8 cellular contexts compared by ENCODE assay signal in the genomic region with DNA sequence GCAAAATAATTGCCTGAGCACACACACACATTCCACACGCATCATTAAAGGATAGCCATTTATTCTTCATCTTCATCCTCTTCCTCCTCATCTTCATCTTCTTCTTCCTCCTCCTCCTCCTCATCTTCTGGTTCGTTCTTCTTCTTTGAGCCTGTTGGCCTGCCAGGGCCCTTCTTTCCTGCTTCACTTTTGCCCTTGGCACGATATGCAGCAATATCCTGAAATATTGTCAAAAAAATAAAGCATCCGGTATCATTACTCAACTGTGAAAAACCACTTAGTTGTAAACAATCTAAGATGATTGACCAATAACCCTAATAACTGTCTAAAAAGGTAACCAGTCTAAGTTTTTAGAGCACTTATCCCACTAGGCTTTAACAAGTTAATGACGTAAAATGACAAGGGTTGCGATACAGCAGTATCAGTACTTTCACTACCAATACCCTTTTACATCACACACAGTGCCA. TPM values are rescaled to one million over a fixed set of nuclear protein-coding genes. Genes with fewer than 3 reads are reported as not detected.
DNase-seq lines count a peak whose midpoint lies in the region; ATAC-seq and TF ChIP-seq lines count a peak whose summit lies in the region.

No MANE protein-coding gene starts in this region.

- DNase-seq in MM.1S, result peak; percentile 23
- no peak for DNase-seq in chondrocyte (ENCODE audit: low spot score)
- no peak for DNase-seq in DMS153 (lab: John Stamatoyannopoulos, UW)
- DNase-seq in kidney tubule cell (ENCODE audit: low spot score), result no peak
- DNase-seq in stimulated activated CD4-positive, alpha-beta T cell treated with anti-CD3 and anti-CD28 coated beads, Interleukin-12 subunit alpha, Interleukin-12 subunit beta, amount 100 ng/mL, for 4 hours, result no peak

- H3K9ac ChIP-seq in ES-I3 (ENCODE audit: low read depth, low read length) (peak overlapping the region; percentile 99; the same call in 1 of the 2 replicates), MM.1S (ENCODE audit: low read length) (peak overlapping the region; percentile 100; the same call in 1 of the 2 replicates)

- ATAC-seq in HG03196 (IDR thresholded peaks at IDR 0.05; ENCODE audit: unreplicated experiment), result no peak

- peaks cover 4% of the 10 kb centered on the region for H3K36me3 Mint-ChIP-seq in chondrocyte (ENCODE audit: low read depth)

- H3K27me3 Mint-ChIP-seq in chondrocyte (ENCODE audit: low read depth), result no peaks in the 10 kb centered on the region

- peaks cover 37% of the 10 kb centered on the region for H3K79me2 ChIP-seq in MM.1S (ENCODE audit: low read length)

- peak overlapping the region; percentile 90 for H3K4me3 Mint-ChIP-seq in chondrocyte (ENCODE audit: unreplicated experiment)

- H3K27ac ChIP-seq in MM.1S (ENCODE audit: low read length), result no peak overlapping the region; the same call in 1 of the 2 replicates

- no peaks in the 10 kb centered on the region for H3K9me2 ChIP-seq in MM.1S (replicated peaks; ENCODE audit: insufficient read depth, low read length)

- H2AFZ ChIP-seq in MM.1S (ENCODE audit: low read length) (no peak overlapping the region), neuron (ENCODE audit: low read depth, low read length) (no peak overlapping the region)

- peaks cover 47% of the 10 kb centered on the region for H3F3A ChIP-seq in MM.1S (ENCODE audit: insufficient read depth, low read length)

- peaks cover 25% of the 10 kb centered on the region for H3K36me3 ChIP-seq in ES-I3 (ENCODE audit: insufficient read depth, low read length)
- peaks cover 19% of the 10 kb centered on the region; the same call in 1 of the 2 replicates for H3K36me3 ChIP-seq in MM.1S (replicated peaks; ENCODE audit: insufficient read depth, low read length)
- peaks cover 50% of the 10 kb centered on the region for H3K36me3 ChIP-seq in neuron (ENCODE audit: insufficient read depth, low read length)

- peaks cover 9% of the 10 kb centered on the region; the same call in 1 of the 2 replicates for H4K20me1 ChIP-seq in MM.1S (ENCODE audit: insufficient read depth, low read length)

- H3K9me3 ChIP-seq in ES-I3 (ENCODE audit: control insufficient read depth, insufficient read depth, low read length) (no peaks in the 10 kb centered on the region), MM.1S (replicated peaks; ENCODE audit: insufficient read depth, low read length) (no peaks in the 10 kb centered on the region), neuron (ENCODE audit: low read length) (no peaks in the 10 kb centered on the region)

- H3K27ac Mint-ChIP-seq in chondrocyte (ENCODE audit: unreplicated experiment), result peak overlapping the region; percentile 55

- TF ChIP-seq CTCF in MM.1S (IDR thresholded peaks at IDR 0.05; ENCODE audit: low read length) (no peak), chondrocyte (IDR thresholded peaks at IDR 0.05) (no peak)

- peaks cover 29% of the 10 kb centered on the region for H3K4me1 Mint-ChIP-seq in chondrocyte (ENCODE audit: low read depth)

- H3K4me1 ChIP-seq in ES-I3 (ENCODE audit: insufficient read depth, low read length), result peaks cover 8% of the 10 kb centered on the region; the same call in 1 of the 2 replicates
- peaks cover 10% of the 10 kb centered on the region; the same call in 1 of the 2 replicates for H3K4me1 ChIP-seq in MM.1S (ENCODE audit: low read length)
- H3K4me1 ChIP-seq in neuron (ENCODE audit: insufficient read depth, low read length), result peaks cover 33% of the 10 kb centered on the region

- H3K4me2 ChIP-seq in MM.1S (ENCODE audit: low read depth, low read length), result peak overlapping the region; percentile 79

- H3K9me3 Mint-ChIP-seq in chondrocyte (ENCODE audit: low read depth), result no peaks in the 10 kb centered on the region

- H3K27me3 ChIP-seq in MM.1S (replicated peaks; ENCODE audit: insufficient read depth, low read length), result no peaks in the 10 kb centered on the region
- H3K27me3 ChIP-seq in neuron (ENCODE audit: insufficient read depth, low read length), result no peaks in the 10 kb centered on the region

- H3K4me3 ChIP-seq in MM.1S (ENCODE audit: low read length), result peak overlapping the region; percentile 99
- peak overlapping the region; percentile 89 for H3K4me3 ChIP-seq in neuron (ENCODE audit: low read length)

RNA-seq across cellular contexts. Expression of gene HMGB2, which starts 2.1 kb away (rescaled TPM):
- total RNA-seq in chondrocyte, result 24.0 to 31.0 TPM (median 27.7 TPM) in 3 replicates

RNA-seq across cellular contexts. Expression of gene SAP30, which starts 38.7 kb away (rescaled TPM):
- 18.5 to 23.9 TPM (median 20.0 TPM) in 3 replicates for total RNA-seq in chondrocyte
